8 cellular contexts compared by ENCODE assay signal in the genomic region with DNA sequence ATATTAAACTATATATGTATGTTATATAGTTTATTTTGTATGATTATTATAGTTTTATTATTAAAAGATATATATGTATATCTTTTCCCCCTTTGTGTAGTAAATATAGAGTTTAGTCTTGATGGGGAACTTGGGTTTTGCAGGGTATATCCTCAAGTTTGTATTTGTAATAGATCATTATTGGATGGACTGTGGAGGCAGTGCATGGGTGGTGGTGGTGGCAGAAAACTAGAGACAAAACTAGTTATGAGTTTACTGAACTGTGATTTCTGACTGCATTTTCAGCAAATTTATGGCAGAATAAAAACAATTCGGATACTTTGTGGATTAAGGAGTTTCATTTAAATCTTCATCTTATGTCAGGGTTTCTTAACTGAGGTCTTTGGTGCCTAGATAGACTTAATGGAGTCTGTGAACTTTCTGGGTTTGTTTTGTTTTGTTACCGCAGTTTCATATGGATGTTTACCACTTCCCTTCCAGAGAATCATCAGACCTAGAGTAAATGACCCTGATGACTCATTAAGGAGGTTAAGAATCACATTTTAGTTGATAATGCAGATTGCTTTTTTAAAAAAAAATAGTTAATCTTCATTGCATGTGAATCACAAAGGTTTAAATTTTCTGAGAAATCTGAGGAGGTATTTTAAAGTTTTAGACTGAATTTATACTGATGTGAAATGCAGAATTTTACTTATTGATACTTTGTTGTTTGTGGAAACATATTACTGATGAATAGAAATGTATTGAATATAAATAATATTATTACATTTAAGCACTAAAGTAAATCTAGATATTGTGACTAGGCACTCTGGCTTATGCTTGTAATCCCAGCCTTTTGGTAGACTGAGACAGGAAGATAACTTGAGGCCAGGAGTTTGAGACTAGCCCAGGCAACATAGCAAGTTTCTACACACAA. TPM values are rescaled to one million over a fixed set of nuclear protein-coding genes. Genes with fewer than 3 reads are reported as not detected.
DNase-seq lines count a peak whose midpoint lies in the region; ATAC-seq, FAIRE-seq and TF ChIP-seq lines count a peak whose summit lies in the region.

No MANE protein-coding gene starts in this region.

- H3K27me3 ChIP-seq in A673 (replicated peaks; ENCODE audit: insufficient read depth, low read depth, low read length, poor library complexity) (no peaks in the 10 kb centered on the region), lower lobe of right lung (ENCODE audit: low read depth) (no peaks in the 10 kb centered on the region)

- BruUV-seq in A673 (replicated peaks; lab: Mats Ljungman, UMichigan), result no TSS peak

- H3K9me3 ChIP-seq in A673 (ENCODE audit: low read depth, low read length, poor library complexity, severe bottlenecking) (no peaks in the 10 kb centered on the region), lower lobe of right lung (no peaks in the 10 kb centered on the region)

- H3K4me1 ChIP-seq in A673 (ENCODE audit: insufficient read depth, low read length, poor library complexity, severe bottlenecking), result peaks cover 43% of the 10 kb centered on the region
- H3K4me1 ChIP-seq in lower lobe of right lung, result peaks cover 57% of the 10 kb centered on the region

- no peak overlapping the region for H3K4me3 ChIP-seq in A673 (ENCODE audit: low read depth, low read length, poor library complexity, severe bottlenecking)
- H3K4me3 ChIP-seq in lower lobe of right lung, result no peak overlapping the region

- intact Hi-C loops in A673 (cut with micrococcal nuclease; ENCODE audit: unreplicated experiment) (no loop called here), lower lobe of right lung (cut with DNase I) (no loop called here)

- POLR2A ChIA-PET in A673 (lab: Charles Lee; ENCODE audit: low non-redundant PET), result no interaction called here

- FAIRE-seq in urothelium cell line (lab: Jason Lieb, UNC), result no peak

- no peak for TF ChIP-seq CTCF in A673 (conservative IDR thresholded peaks at IDR 0.05; ENCODE audit: low read depth, low read length)
- TF ChIP-seq CTCF in lower lobe of right lung (IDR thresholded peaks at IDR 0.05), result no peak

- H3K27ac ChIP-seq in A673 (ENCODE audit: low read depth, low read length, poor library complexity, severe bottlenecking), result peak overlapping the region; percentile 37
- no peak overlapping the region for H3K27ac ChIP-seq in lower lobe of right lung

- ATAC-seq in GM19025 (IDR thresholded peaks at IDR 0.05; ENCODE audit: low read depth, unreplicated experiment), result peak; percentile 92
- peak; percentile 89 for ATAC-seq in HG03097 (IDR thresholded peaks at IDR 0.05; ENCODE audit: low FRiP score, unreplicated experiment)
- peak; percentile 55 for ATAC-seq in SK-N-SH treated with all-trans-retinoic acid at 6 μM for 48 hours
- ATAC-seq in lower lobe of right lung, result peak; percentile 61 to 75

- CTCF ChIA-PET in A673 (lab: Charles Lee), result interaction anchor here (0.7 kb wide), 1 partner anchor 19 kb away, joined by 4 read pairs; no protein-coding TSS in a partner anchor

- H3K36me3 ChIP-seq in A673 (ENCODE audit: insufficient read depth, low read length, poor library complexity, severe bottlenecking) (no peaks in the 10 kb centered on the region), lower lobe of right lung (no peaks in the 10 kb centered on the region)

- DNase-seq in A673 (ENCODE audit: low spot score), result peak; percentile 24
- DNase-seq in lower lobe of right lung, result no peak
- DNase-seq in urothelium cell line (ENCODE audit: low spot score), result no peak
- no peak for DNase-seq in activated CD4-positive, alpha-beta T cell treated with anti-CD3 and anti-CD28 coated beads for 1 hour
- DNase-seq in GOT3 (lab: John Stamatoyannopoulos, UW), result no peak

TF ChIP-seq in SK-N-SH treated with all-trans-retinoic acid at 6 μM for 48 hours, 23 proteins besides CTCF, POLR2A, EP300 and RAD21:
- no peak for TF ChIP-seq CSDC2 (CRISPR knock-in tag; IDR thresholded peaks at IDR 0.05)
- TF ChIP-seq, protein P1, sequence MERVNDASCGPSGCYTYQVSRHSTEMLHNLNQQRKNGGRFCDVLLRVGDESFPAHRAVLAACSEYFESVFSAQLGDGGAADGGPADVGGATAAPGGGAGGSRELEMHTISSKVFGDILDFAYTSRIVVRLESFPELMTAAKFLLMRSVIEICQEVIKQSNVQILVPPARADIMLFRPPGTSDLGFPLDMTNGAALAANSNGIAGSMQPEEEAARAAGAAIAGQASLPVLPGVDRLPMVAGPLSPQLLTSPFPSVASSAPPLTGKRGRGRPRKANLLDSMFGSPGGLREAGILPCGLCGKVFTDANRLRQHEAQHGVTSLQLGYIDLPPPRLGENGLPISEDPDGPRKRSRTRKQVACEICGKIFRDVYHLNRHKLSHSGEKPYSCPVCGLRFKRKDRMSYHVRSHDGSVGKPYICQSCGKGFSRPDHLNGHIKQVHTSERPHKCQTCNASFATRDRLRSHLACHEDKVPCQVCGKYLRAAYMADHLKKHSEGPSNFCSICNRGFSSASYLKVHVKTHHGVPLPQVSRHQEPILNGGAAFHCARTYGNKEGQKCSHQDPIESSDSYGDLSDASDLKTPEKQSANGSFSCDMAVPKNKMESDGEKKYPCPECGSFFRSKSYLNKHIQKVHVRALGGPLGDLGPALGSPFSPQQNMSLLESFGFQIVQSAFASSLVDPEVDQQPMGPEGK (CRISPR knock-in tag; IDR thresholded peaks at IDR 0.05; ENCODE audit: borderline replicate concordance), result no peak
- TF ChIP-seq TCF4 (CRISPR knock-in tag; IDR thresholded peaks at IDR 0.05; ENCODE audit: borderline replicate concordance), result no peak

RNA-seq across cellular contexts. Expression of a gene that starts 14.5 kb away (rescaled TPM):
- total RNA-seq in A673 (2021) (29.7 and 32.4 TPM in 2 replicates), lower lobe of right lung (36.8 TPM)
